21 cellular contexts compared by ENCODE assay signal in the genomic region with DNA sequence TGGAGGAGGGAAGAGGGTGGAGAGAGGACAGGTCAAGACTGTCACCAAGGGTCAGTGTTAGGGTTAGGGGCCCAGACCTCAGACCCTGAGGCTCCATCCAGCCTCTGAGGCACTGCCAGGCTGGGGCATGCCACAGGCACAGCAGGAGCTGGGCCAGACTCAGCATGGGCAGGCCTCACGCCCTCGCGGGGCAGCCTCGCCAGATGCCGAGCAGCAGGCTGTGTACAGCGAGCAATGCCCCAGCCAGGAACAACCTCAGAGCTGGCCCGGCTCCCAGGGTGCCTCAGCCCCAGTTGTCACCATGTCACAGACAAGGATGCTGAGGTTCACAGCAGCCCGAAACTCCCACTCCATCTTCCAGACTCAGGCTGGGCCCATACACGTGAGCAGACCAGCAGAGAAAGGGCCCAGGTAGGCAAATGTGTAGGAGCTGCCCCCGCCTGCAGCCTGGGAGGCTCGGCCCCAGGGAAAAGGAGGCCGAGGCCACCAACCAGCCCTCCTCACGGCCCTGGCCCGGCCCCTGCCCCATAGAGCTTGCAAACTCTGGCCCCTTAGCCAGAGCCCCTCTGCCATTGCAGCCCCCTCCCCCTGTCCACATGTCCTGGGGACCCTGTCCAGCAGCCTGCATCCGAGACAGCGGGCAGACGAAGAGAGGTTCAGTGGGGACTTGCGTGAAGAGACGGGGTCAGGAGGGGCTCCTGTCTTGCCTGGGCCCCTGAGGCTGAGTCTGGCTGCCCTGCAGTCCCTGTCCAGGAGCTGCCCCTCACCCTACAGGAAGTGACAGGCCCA. TPM values are rescaled to one million over a fixed set of nuclear protein-coding genes. Genes with fewer than 3 reads are reported as not detected.
DNase-seq lines count a peak whose midpoint lies in the region; ATAC-seq and TF ChIP-seq lines count a peak whose summit lies in the region.
"Had no signal": no experiment of that assay in that cellular context is flagged by ENCODE, and none has a peak within 500 bp of the region (broad histone marks: within the 10 kb centered on the region; RNA-seq: fewer than 3 reads in every experiment).

No MANE protein-coding gene starts in this region.

- TF ChIP-seq CTCF in ascending aorta (IDR thresholded peaks at IDR 0.05) (no peak), upper lobe of right lung (IDR thresholded peaks at IDR 0.05) (no peak)

- no peaks in the 10 kb centered on the region for H3K9me3 ChIP-seq in ascending aorta
- H3K9me3 ChIP-seq in right cardiac atrium (ENCODE audit: control insufficient read depth, low read length), result no peaks in the 10 kb centered on the region
- no peaks in the 10 kb centered on the region for H3K9me3 ChIP-seq in upper lobe of right lung
- H3K9me3 ChIP-seq: spleen had no signal

- peaks cover 4 to 7% of the 10 kb centered on the region in 2 donors for H3K4me1 ChIP-seq in ascending aorta
- peaks cover 11% of the 10 kb centered on the region for H3K4me1 ChIP-seq in right cardiac atrium (ENCODE audit: control insufficient read depth, insufficient read depth, low read length)
- H3K4me1 ChIP-seq in upper lobe of right lung, result no peaks in the 10 kb centered on the region

- ATAC-seq in right cardiac atrium (peak; percentile 34 to 40), upper lobe of right lung (peak; percentile 7), HG02981 (IDR thresholded peaks at IDR 0.05; ENCODE audit: unreplicated experiment) (no peak)
- ATAC-seq: activated CD4-positive, alpha-beta T cell treated with anti-CD3 and anti-CD28 coated beads for 36 hours; T-helper 17 cell had no signal

- peak in 54 of 76 experiments; percentile 4 to 77 (median 47) for DNase-seq in HUDEP-2 (lab: John Stamatoyannopoulos, UW; ENCODE audit: unreplicated experiment in 76 of 76)
- DNase-seq in ascending aorta (ENCODE audit: low spot score in 2 of 2), result peak in 1 of 2 donors; percentile 75
- peak; percentile 81 to 92 (median 92) for DNase-seq in right cardiac atrium
- DNase-seq in upper lobe of right lung, result no peak
- DNase-seq in SHP77 (lab: John Stamatoyannopoulos, UW), result no peak
- no peak for DNase-seq in DMS153 (lab: John Stamatoyannopoulos, UW)
- DNase-seq: activated CD4-positive, alpha-beta T cell treated with anti-CD3 and anti-CD28 coated beads for 36 hours; activated naive CD8-positive, alpha-beta T cell treated with anti-CD3 and anti-CD28 coated beads, Interleukin-2, amount 10 ng/mL, durations not matched to agents 7 days and 5 days; activated T-cell treated with anti-CD3 and anti-CD28 coated beads for 4 hours; CD4-positive, alpha-beta T cell; cerebellar nuclear complex; GDM1; islet precursor cell; midbrain; NCI-H1436 treated with DMSO at 0.1 percent for 48 hours; spleen; T-helper 17 cell had no signal

- no peaks in the 10 kb centered on the region for H3K36me3 ChIP-seq in ascending aorta
- no peaks in the 10 kb centered on the region for H3K36me3 ChIP-seq in upper lobe of right lung
- H3K36me3 ChIP-seq: spleen had no signal

- H3K4me3 ChIP-seq in ascending aorta, result no peak overlapping the region
- no peak overlapping the region for H3K4me3 ChIP-seq in right cardiac atrium (ENCODE audit: low read length)
- no peak overlapping the region for H3K4me3 ChIP-seq in upper lobe of right lung
- H3K4me3 ChIP-seq: spleen had no signal

- intact Hi-C loops in ascending aorta (cut with DNase I) (no loop called here), right cardiac atrium (cut with DNase I) (no loop called here), upper lobe of right lung (cut with DNase I) (no loop called here)

- H3K27ac ChIP-seq in ascending aorta (peak overlapping the region; percentile 60 to 72), right cardiac atrium (ENCODE audit: low read length) (peak overlapping the region; percentile 75), upper lobe of right lung (no peak overlapping the region)
- H3K27ac ChIP-seq: RWPE1 had no signal

- WGBS in right cardiac atrium, result 55% methylated on average over 19 of the region's 19 CpGs

- H3K27me3 ChIP-seq in ascending aorta (no peaks in the 10 kb centered on the region), right cardiac atrium (ENCODE audit: control insufficient read depth, insufficient read depth) (no peaks in the 10 kb centered on the region), upper lobe of right lung (peaks cover 15% of the 10 kb centered on the region)

RNA-seq across cellular contexts. Expression of a gene that starts 7.5 kb away (rescaled TPM):
- total RNA-seq in ascending aorta (0.21 TPM), right cardiac atrium (100 to 1,000 TPM in 3 of 4 donors, 10 to 100 TPM in 1; 56.5 to 117 (median 104) TPM), upper lobe of right lung (0.14 TPM)
- 153 TPM for polyA plus RNA-seq in right cardiac atrium
- total RNA-seq: activated CD4-positive, alpha-beta T cell treated with anti-CD3 and anti-CD28 coated beads for 36 hours; activated naive CD8-positive, alpha-beta T cell treated with anti-CD3 and anti-CD28 coated beads, Interleukin-2, amount 10 ng/mL, durations not matched to agents 7 days and 5 days; CD4-positive, alpha-beta T cell; glomerular endothelial cell; LHCN-M2; T-helper 17 cell had no signal

RNA-seq across cellular contexts. Expression of a gene that starts 17.5 kb away (rescaled TPM):
- total RNA-seq in ascending aorta, result not detected
- total RNA-seq in right cardiac atrium, result 1 to 10 TPM in 2 of 4 donors, under 1 TPM in 2; 0.57 to 2.2 (median 0.94) TPM
- polyA plus RNA-seq in right cardiac atrium, result 1.4 TPM
- total RNA-seq in upper lobe of right lung, result not detected
- total RNA-seq: activated naive CD8-positive, alpha-beta T cell treated with anti-CD3 and anti-CD28 coated beads, Interleukin-2, amount 10 ng/mL, durations not matched to agents 7 days and 5 days; CD4-positive, alpha-beta T cell; LHCN-M2; spleen; T-helper 17 cell had no signal

Comparison
In these comparisons a context has a peak if more than half of its experiments do, and no peak if none do; other contexts are left out.
1. DNase-seq: peak in HUDEP-2 (54 of 76) and right cardiac atrium (3 of 3); none in upper lobe of right lung (single experiment), SHP77 (0 of 2) and DMS153 (single experiment).
2. RNA of a gene that starts 7.5 kb away (total RNA-seq): 56.5 to 117 TPM in right cardiac atrium; 0.21 TPM in ascending aorta (single experiment) and 0.14 TPM in upper lobe of right lung (single experiment); every median in the first group is over 10 times any median in the second.